Comparison of ENCODE assay signal across 15 cellular contexts in genomic region chrX:12804655-12805054, GRCh38.
"Had no signal": no experiment of that assay in that cellular context is flagged by ENCODE, and none has a peak within 500 bp of the region (broad histone marks: within the 10 kb centered on the region; RNA-seq: fewer than 3 reads in every experiment).

No MANE protein-coding gene starts in this region.

- H3K4me1 ChIP-seq: testis had no signal

- H3K4me3 ChIP-seq: coronary artery, ovary, testis had no signal

- H3K9me3 ChIP-seq: ovary, testis had no signal

- H3K27me3 ChIP-seq: ovary, testis had no signal

- H3K36me3 ChIP-seq: ovary had no signal

- H3K27ac ChIP-seq: coronary artery, ovary, testis had no signal

- DNase-seq: activated CD4-positive, alpha-beta T cell treated with anti-CD3 and anti-CD28 coated beads, Interleukin-2, amount 50 U/mL, for 48 hours; activated gamma-delta T cell; activated T-cell treated with anti-CD3 and anti-CD28 coated beads, Interleukin-2, amount 50 U/mL, for 48 hours; caudate nucleus; effector CD8-positive, alpha-beta T cell; kidney; left ventricle myocardium superior; mesendoderm; ovary; retina; stimulated activated CD4-positive, alpha-beta T cell treated with anti-CD3 and anti-CD28 coated beads, Interleukin-15, amount 100 ng/mL, for 24 hours; stimulated activated CD4-positive, alpha-beta T cell treated with anti-CD3 and anti-CD28 coated beads, Interleukin-4, amount 100 ng/mL, for 24 hours; stimulated activated naive CD8-positive, alpha-beta T cell treated with anti-CD3 and anti-CD28 coated beads, Interleukin-15, amount 100 ng/mL, for 72 hours; testis had no signal
